ENCODE assay signal across 9 cellular contexts in the genomic region with DNA sequence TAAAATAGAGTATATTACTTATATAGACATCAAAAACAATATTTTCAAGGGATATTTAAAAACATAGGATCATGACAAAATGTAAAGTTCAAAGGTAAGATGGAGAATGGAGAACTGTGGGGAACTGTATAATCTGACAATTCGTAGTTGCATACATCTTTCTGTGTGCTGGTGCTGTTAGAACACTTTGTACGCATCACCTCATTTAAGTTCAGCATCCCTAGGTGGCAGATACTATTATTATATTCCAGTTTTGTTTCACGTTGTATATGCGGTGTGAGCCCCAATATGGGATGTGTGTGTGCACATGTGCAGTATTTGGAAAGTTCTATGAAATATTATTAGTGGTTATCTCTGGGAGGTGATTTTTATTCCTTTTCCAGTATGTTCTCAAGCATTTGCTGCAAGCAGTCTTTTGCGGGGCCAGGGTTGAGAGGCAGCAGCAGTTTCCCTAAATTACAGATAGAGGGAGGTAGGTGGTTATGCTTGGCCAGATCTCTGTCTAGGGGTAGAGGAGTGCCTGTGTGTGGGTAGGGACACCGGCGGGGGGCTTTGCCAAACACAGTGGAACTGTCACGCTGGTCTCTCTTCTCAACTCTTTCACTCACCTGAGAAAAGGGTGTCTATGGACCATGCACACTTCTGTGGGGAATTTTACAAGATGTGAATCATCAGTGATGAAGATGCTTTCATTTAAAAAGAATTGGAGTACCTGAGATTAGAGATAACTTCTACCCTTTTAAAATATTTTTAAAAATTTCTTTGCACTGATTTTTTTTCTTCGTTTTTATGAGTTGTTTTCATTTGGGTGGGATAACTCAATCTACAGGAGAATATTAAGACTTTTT. TPM values are rescaled to one million over a fixed set of nuclear protein-coding genes. Genes with fewer than 3 reads are reported as not detected.
DNase-seq lines count a peak whose midpoint lies in the region; ATAC-seq and TF ChIP-seq lines count a peak whose summit lies in the region.
"Had no signal": no experiment of that assay in that cellular context is flagged by ENCODE, and none has a peak within 500 bp of the region (broad histone marks: within the 10 kb centered on the region; RNA-seq: fewer than 3 reads in every experiment).

No MANE protein-coding gene starts in this region.

- DNase-seq in CD14-positive monocyte (ENCODE audit: low spot score) (no peak), GM20000 (ENCODE audit: low spot score) (peak; percentile 60), NCI-H1092 (lab: John Stamatoyannopoulos, UW) (peak; percentile 17), foreskin keratinocyte (no peak), psoas muscle (no peak)
- DNase-seq in activated CD4-positive, alpha-beta memory T cell treated with anti-CD3 and anti-CD28 coated beads, Interleukin-2, amount 10 ng/mL, durations not matched to agents 7 days and 5 days = peak; percentile 43

- 39 to 54% (median 39%) methylated on average over 9 of the region's 9 CpGs for WGBS in psoas muscle, 3 donors

- H3K27me3 ChIP-seq in foreskin keratinocyte (no peaks in the 10 kb centered on the region), psoas muscle (ENCODE audit: insufficient read depth in 3 of 3, low read length in 2 of 3) (no peaks in the 10 kb centered on the region)

- peaks cover 2 to 5% (median 2%) of the 10 kb centered on the region in 3 donors for H3K27me3 Mint-ChIP-seq in CD14-positive monocyte (ENCODE audit: low read depth in 3 of 3)
- H3K27me3 Mint-ChIP-seq in activated CD4-positive, alpha-beta memory T cell treated with anti-CD3 and anti-CD28 coated beads, Interleukin-2, amount 10 ng/mL, durations not matched to agents 7 days and 5 days = peaks cover 22% of the 10 kb centered on the region
- H3K27me3 Mint-ChIP-seq: IgD-negative memory B cell had no signal

- H3K36me3 ChIP-seq in psoas muscle (ENCODE audit: insufficient read depth in 1 of 2, low read depth in 1 of 2) = no peaks in the 10 kb centered on the region

- TF ChIP-seq CTCF in CD14-positive monocyte (IDR thresholded peaks at IDR 0.05) (peak; percentile 75), GM20000 (IDR thresholded peaks at IDR 0.05; ENCODE audit: extremely low read depth, missing control alignments) (peak; percentile 32), foreskin keratinocyte (conservative IDR thresholded peaks at IDR 0.05) (peak; percentile 65), psoas muscle (IDR thresholded peaks at IDR 0.05) (peak; percentile 43)

- CTCF ChIA-PET in activated CD4-positive, alpha-beta memory T cell treated with anti-CD3 and anti-CD28 coated beads, Interleukin-2, amount 10 ng/mL, durations not matched to agents 7 days and 5 days (lab: Charles Lee) = no interaction called here

- H3K27ac ChIP-seq in foreskin keratinocyte (no peak overlapping the region), psoas muscle (no peak overlapping the region)

- POLR2A ChIA-PET in activated CD4-positive, alpha-beta memory T cell treated with anti-CD3 and anti-CD28 coated beads, Interleukin-2, amount 10 ng/mL, durations not matched to agents 7 days and 5 days (lab: Charles Lee) = no interaction called here

- H3K4me1 Mint-ChIP-seq in CD14-positive monocyte = peaks cover 30% of the 10 kb centered on the region
- peaks cover 17% of the 10 kb centered on the region for H3K4me1 Mint-ChIP-seq in activated CD4-positive, alpha-beta memory T cell treated with anti-CD3 and anti-CD28 coated beads, Interleukin-2, amount 10 ng/mL, durations not matched to agents 7 days and 5 days

- H3K36me3 Mint-ChIP-seq in CD14-positive monocyte = no peaks in the 10 kb centered on the region
- H3K36me3 Mint-ChIP-seq in activated CD4-positive, alpha-beta memory T cell treated with anti-CD3 and anti-CD28 coated beads, Interleukin-2, amount 10 ng/mL, durations not matched to agents 7 days and 5 days (ENCODE audit: low read depth) = no peaks in the 10 kb centered on the region
- H3K36me3 Mint-ChIP-seq: IgD-negative memory B cell had no signal

- peak overlapping the region in 1 of 7 donors; percentile 6 for H3K27ac Mint-ChIP-seq in CD14-positive monocyte
- no peak overlapping the region for H3K27ac Mint-ChIP-seq in activated CD4-positive, alpha-beta memory T cell treated with anti-CD3 and anti-CD28 coated beads, Interleukin-2, amount 10 ng/mL, durations not matched to agents 7 days and 5 days

- intact Hi-C loops in CD14-positive monocyte (cut with micrococcal nuclease) = loop anchor here (2.0 to 10.0 kb wide), 4 partner anchors 15 to 123 kb away; partner anchors contain the start of gene ALOX5AP (in 1 of the 2)
- intact Hi-C loops in psoas muscle (cut with DNase I) = loop anchor here (5.0 to 10.0 kb wide), 5 partner anchors 48 to 365 kb away; no protein-coding TSS in a partner anchor

- H3K4me3 ChIP-seq in psoas muscle = no peak overlapping the region

- no peaks in the 10 kb centered on the region for H3K9me3 ChIP-seq in psoas muscle

- H3K4me1 ChIP-seq in foreskin keratinocyte (no peaks in the 10 kb centered on the region), psoas muscle (no peaks in the 10 kb centered on the region)

- peak overlapping the region; percentile 35 to 48 for H3K4me3 Mint-ChIP-seq in CD14-positive monocyte
- no peak overlapping the region for H3K4me3 Mint-ChIP-seq in activated CD4-positive, alpha-beta memory T cell treated with anti-CD3 and anti-CD28 coated beads, Interleukin-2, amount 10 ng/mL, durations not matched to agents 7 days and 5 days

- H3K9me3 Mint-ChIP-seq in CD14-positive monocyte = peaks cover 0 to 2% (median 0%) of the 10 kb centered on the region in 7 donors
- H3K9me3 Mint-ChIP-seq in activated CD4-positive, alpha-beta memory T cell treated with anti-CD3 and anti-CD28 coated beads, Interleukin-2, amount 10 ng/mL, durations not matched to agents 7 days and 5 days = no peaks in the 10 kb centered on the region

- ATAC-seq in foreskin keratinocyte = peak; percentile 71
- peak in 3 of 4 donors; percentile 61 to 78 (median 74) for ATAC-seq in psoas muscle
- ATAC-seq in HG03045 (IDR thresholded peaks at IDR 0.05; ENCODE audit: unreplicated experiment) = no peak
- ATAC-seq in GM21367 (IDR thresholded peaks at IDR 0.05; ENCODE audit: unreplicated experiment) = no peak

RNA-seq across cellular contexts. Expression of gene ALOX5AP, which starts 55.6 kb away (rescaled TPM):
- polyA plus RNA-seq in CD14-positive monocyte = 100 to 1,000 TPM; 220 to 269 TPM
- 100 to 1,000 TPM; 230 to 238 TPM for total RNA-seq in activated CD4-positive, alpha-beta memory T cell treated with anti-CD3 and anti-CD28 coated beads, Interleukin-2, amount 10 ng/mL, durations not matched to agents 7 days and 5 days
- 0.35 and 0.41 TPM in 2 replicates for total RNA-seq in foreskin keratinocyte
- polyA plus RNA-seq in foreskin keratinocyte = 0.20 and 0.66 TPM in 2 replicates
- total RNA-seq in psoas muscle = 1 to 10 TPM; 3.8 to 5.7 (median 5.3) TPM
- polyA plus RNA-seq in psoas muscle = 10 to 100 TPM in 1 of 3 donors, 1 to 10 TPM in 2; 2.5 to 12.2 (median 3.2) TPM

Comparison
In these comparisons a context has a peak if more than half of its experiments do, and no peak if none do; other contexts are left out.
1. DNase-seq: peak in GM20000 (single experiment), NCI-H1092 (single experiment) and activated CD4-positive, alpha-beta memory T cell treated with anti-CD3 and anti-CD28 coated beads, Interleukin-2, amount 10 ng/mL, durations not matched to agents 7 days and 5 days (single experiment); none in CD14-positive monocyte (single experiment), foreskin keratinocyte (0 of 2) and psoas muscle (0 of 2).
2. ATAC-seq: peak in foreskin keratinocyte (single experiment) and psoas muscle (3 of 4); none in HG03045 (single experiment) and GM21367 (single experiment).
3. RNA of gene ALOX5AP, which starts 55.6 kb away (total RNA-seq): 230 to 238 TPM in activated CD4-positive, alpha-beta memory T cell treated with anti-CD3 and anti-CD28 coated beads, Interleukin-2, amount 10 ng/mL, durations not matched to agents 7 days and 5 days; 3.8 to 5.7 TPM in psoas muscle and 0.35 to 0.41 TPM in foreskin keratinocyte; every median in the first group is over 10 times any median in the second.
4. Peak in every context shown above with its lines, with median percentiles within 50 percentile points of each other: CTCF ChIP-seq.